Comparison of ENCODE assay signal across 21 cellular contexts in the genomic region with DNA sequence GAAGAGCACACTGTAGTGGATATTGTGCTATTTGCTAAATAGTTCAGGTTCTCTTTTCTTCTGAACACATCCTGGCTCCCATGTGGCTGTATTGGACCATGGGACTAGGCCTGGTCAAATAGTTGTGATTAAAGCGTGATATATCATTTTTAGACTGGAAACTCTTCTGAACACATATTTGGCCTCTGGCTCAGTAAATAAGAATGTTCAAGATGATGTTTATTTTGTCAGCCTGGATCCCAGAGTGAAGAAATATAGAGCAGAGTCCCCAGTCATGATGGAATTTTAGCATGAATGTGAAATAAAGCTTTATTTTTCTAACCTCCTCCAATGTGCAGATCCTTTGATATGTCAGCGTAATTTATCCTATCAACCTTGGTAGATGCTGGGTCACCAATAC.
"Had no signal": no experiment of that assay in that cellular context is flagged by ENCODE, and none has a peak within 500 bp of the region (broad histone marks: within the 10 kb centered on the region; RNA-seq: fewer than 3 reads in every experiment).

No MANE protein-coding gene starts in this region.

- H3K9me3 Mint-ChIP-seq: activated B cell treated with CpG ODN at 0.5 μM for 24 hours; activated naive CD4-positive, alpha-beta T cell treated with anti-CD3 and anti-CD28 coated beads, Interleukin-2, amount 10 ng/mL, durations not matched to agents 7 days and 5 days; endodermal cell had no signal

- H3K27ac ChIP-seq: body of pancreas, esophagus squamous epithelium, hepatocyte, SK-N-MC, spleen, upper lobe of left lung had no signal

- ATAC-seq: body of pancreas, sciatic nerve, T-helper 17 cell had no signal

- H3K4me1 Mint-ChIP-seq: activated B cell treated with CpG ODN at 0.5 μM for 24 hours; activated CD4-positive, alpha-beta memory T cell treated with anti-CD3 and anti-CD28 coated beads, Interleukin-2, amount 10 ng/mL, durations not matched to agents 7 days and 5 days; activated naive CD4-positive, alpha-beta T cell treated with anti-CD3 and anti-CD28 coated beads, Interleukin-2, amount 10 ng/mL, durations not matched to agents 7 days and 5 days; memory B cell; T-helper 17 cell had no signal

- DNase-seq: activated B cell treated with CpG ODN at 0.5 μM for 24 hours; activated CD4-positive, alpha-beta memory T cell treated with anti-CD3 and anti-CD28 coated beads, Interleukin-2, amount 10 ng/mL, durations not matched to agents 7 days and 5 days; activated CD4-positive, alpha-beta T cell treated with anti-CD3 and anti-CD28 coated beads for 4 hours; activated effector memory CD4-positive, alpha-beta T cell treated with anti-CD3 and anti-CD28 coated beads, Interleukin-2, amount 50 U/mL, for 16 hours; activated naive CD4-positive, alpha-beta T cell treated with anti-CD3 and anti-CD28 coated beads, Interleukin-2, amount 10 ng/mL, durations not matched to agents 7 days and 5 days; body of pancreas; caudate nucleus; endodermal cell; esophagus squamous epithelium; foreskin melanocyte; nucleus accumbens; spleen; stimulated activated CD4-positive, alpha-beta T cell treated with anti-CD3 and anti-CD28 coated beads, Interleukin-4, amount 100 ng/mL, for 24 hours; stimulated activated naive CD4-positive, alpha-beta T cell treated with Interleukin-2 at 50 U/mL for 16 hours; SW 1271; T-helper 17 cell; upper lobe of left lung had no signal

- H3K36me3 Mint-ChIP-seq: activated naive CD4-positive, alpha-beta T cell treated with anti-CD3 and anti-CD28 coated beads, Interleukin-2, amount 10 ng/mL, durations not matched to agents 7 days and 5 days; memory B cell had no signal

- H3K27me3 Mint-ChIP-seq: activated B cell treated with CpG ODN at 0.5 μM for 24 hours; activated CD4-positive, alpha-beta memory T cell treated with anti-CD3 and anti-CD28 coated beads, Interleukin-2, amount 10 ng/mL, durations not matched to agents 7 days and 5 days; activated naive CD4-positive, alpha-beta T cell treated with anti-CD3 and anti-CD28 coated beads, Interleukin-2, amount 10 ng/mL, durations not matched to agents 7 days and 5 days; memory B cell; T-helper 17 cell had no signal

- H3K27me3 ChIP-seq: body of pancreas, esophagus squamous epithelium, hepatocyte, spleen, upper lobe of left lung had no signal

- H3K4me3 ChIP-seq: body of pancreas, esophagus squamous epithelium, hepatocyte, SK-N-MC, spleen, upper lobe of left lung had no signal

- H3K27ac Mint-ChIP-seq: activated B cell treated with CpG ODN at 0.5 μM for 24 hours; activated CD4-positive, alpha-beta memory T cell treated with anti-CD3 and anti-CD28 coated beads, Interleukin-2, amount 10 ng/mL, durations not matched to agents 7 days and 5 days; activated naive CD4-positive, alpha-beta T cell treated with anti-CD3 and anti-CD28 coated beads, Interleukin-2, amount 10 ng/mL, durations not matched to agents 7 days and 5 days; endodermal cell; memory B cell; T-helper 17 cell had no signal

- H3K36me3 ChIP-seq: esophagus squamous epithelium, spleen, upper lobe of left lung had no signal

- H3K4me3 Mint-ChIP-seq: activated B cell treated with CpG ODN at 0.5 μM for 24 hours; activated CD4-positive, alpha-beta memory T cell treated with anti-CD3 and anti-CD28 coated beads, Interleukin-2, amount 10 ng/mL, durations not matched to agents 7 days and 5 days; activated naive CD4-positive, alpha-beta T cell treated with anti-CD3 and anti-CD28 coated beads, Interleukin-2, amount 10 ng/mL, durations not matched to agents 7 days and 5 days; endodermal cell; memory B cell; T-helper 17 cell had no signal
